Comparison of ENCODE assay signal across 9 cellular contexts in genomic region chr4:1981251-1982055, GRCh38. TPM values are rescaled to one million over a fixed set of nuclear protein-coding genes. Genes with fewer than 3 reads are reported as not detected.
DNase-seq lines count a peak whose midpoint lies in the region; ATAC-seq and TF ChIP-seq lines count a peak whose summit lies in the region.
"Had no signal": no experiment of that assay in that cellular context is flagged by ENCODE, and none has a peak within 500 bp of the region (broad histone marks: within the 10 kb centered on the region; RNA-seq: fewer than 3 reads in every experiment).

No MANE protein-coding gene starts in this region.

- peak; percentile 31 for DNase-seq in CD14-positive monocyte (ENCODE audit: low spot score)
- peak; percentile 38 for DNase-seq in ELR (ENCODE audit: low read depth)
- no peak for DNase-seq in activated CD8-positive, alpha-beta T cell treated with anti-CD3 and anti-CD28 coated beads, Interleukin-2, amount 10 ng/mL, durations not matched to agents 7 days and 5 days
- DNase-seq in left lung = peak in 1 of 2 donors; percentile 30
- no peak for DNase-seq in DMS79 (lab: John Stamatoyannopoulos, UW)
- DNase-seq in NCI-H524 (lab: John Stamatoyannopoulos, UW) = no peak
- DNase-seq: NCI-H1092 had no signal

- H3K36me3 ChIP-seq in left lung = peaks cover 0 to 100% of the 10 kb centered on the region in 2 donors

- peaks cover 0 to 3% (median 0%) of the 10 kb centered on the region in 7 donors for H3K9me3 Mint-ChIP-seq in CD14-positive monocyte
- H3K9me3 Mint-ChIP-seq in activated CD8-positive, alpha-beta T cell treated with anti-CD3 and anti-CD28 coated beads, Interleukin-2, amount 10 ng/mL, durations not matched to agents 7 days and 5 days (ENCODE audit: insufficient read depth) = no peaks in the 10 kb centered on the region

- no peaks in the 10 kb centered on the region for H3K27me3 ChIP-seq in left lung

- POLR2A ChIA-PET in activated CD8-positive, alpha-beta T cell treated with anti-CD3 and anti-CD28 coated beads, Interleukin-2, amount 10 ng/mL, durations not matched to agents 7 days and 5 days (lab: Charles Lee) = no interaction called here

- H3K4me3 ChIP-seq in left lung = no peak overlapping the region

- peaks cover 81 to 98% of the 10 kb centered on the region in 2 donors for H3K36me3 Mint-ChIP-seq in CD14-positive monocyte
- H3K36me3 Mint-ChIP-seq in activated CD8-positive, alpha-beta T cell treated with anti-CD3 and anti-CD28 coated beads, Interleukin-2, amount 10 ng/mL, durations not matched to agents 7 days and 5 days (ENCODE audit: low read depth) = peaks cover 50% of the 10 kb centered on the region

- TF ChIP-seq CTCF in CD14-positive monocyte (IDR thresholded peaks at IDR 0.05) (no peak), left lung (IDR thresholded peaks at IDR 0.05) (no peak)

- H3K27me3 Mint-ChIP-seq in CD14-positive monocyte (ENCODE audit: low read depth in 3 of 3) = no peaks in the 10 kb centered on the region
- no peaks in the 10 kb centered on the region for H3K27me3 Mint-ChIP-seq in activated CD8-positive, alpha-beta T cell treated with anti-CD3 and anti-CD28 coated beads, Interleukin-2, amount 10 ng/mL, durations not matched to agents 7 days and 5 days (ENCODE audit: low read depth)

- H3K4me1 Mint-ChIP-seq in CD14-positive monocyte = no peaks in the 10 kb centered on the region
- H3K4me1 Mint-ChIP-seq in activated CD8-positive, alpha-beta T cell treated with anti-CD3 and anti-CD28 coated beads, Interleukin-2, amount 10 ng/mL, durations not matched to agents 7 days and 5 days (ENCODE audit: low read depth) = no peaks in the 10 kb centered on the region

- H3K27ac ChIP-seq in left lung = no peak overlapping the region
- H3K27ac ChIP-seq: VCaP had no signal

- CTCF ChIA-PET in activated CD8-positive, alpha-beta T cell treated with anti-CD3 and anti-CD28 coated beads, Interleukin-2, amount 10 ng/mL, durations not matched to agents 7 days and 5 days (lab: Charles Lee) = no interaction called here

- intact Hi-C loops in CD14-positive monocyte (cut with micrococcal nuclease) = no loop called here
- intact Hi-C loops in left lung (cut with DNase I) = no loop called here

- no peaks in the 10 kb centered on the region for H3K4me1 ChIP-seq in left lung

- H3K9me3 ChIP-seq in left lung = no peaks in the 10 kb centered on the region

- no peak overlapping the region for H3K4me3 Mint-ChIP-seq in CD14-positive monocyte
- no peak overlapping the region for H3K4me3 Mint-ChIP-seq in activated CD8-positive, alpha-beta T cell treated with anti-CD3 and anti-CD28 coated beads, Interleukin-2, amount 10 ng/mL, durations not matched to agents 7 days and 5 days

- peak overlapping the region in 4 of 7 donors; percentile 13 to 62 (median 39) for H3K27ac Mint-ChIP-seq in CD14-positive monocyte
- H3K27ac Mint-ChIP-seq in activated CD8-positive, alpha-beta T cell treated with anti-CD3 and anti-CD28 coated beads, Interleukin-2, amount 10 ng/mL, durations not matched to agents 7 days and 5 days = peak overlapping the region; percentile 34

- no peak for ATAC-seq in activated CD8-positive, alpha-beta T cell treated with anti-CD3 and anti-CD28 coated beads, Interleukin-2, amount 10 ng/mL, durations not matched to agents 7 days and 5 days
- peak; percentile 17 for ATAC-seq in left lung
- ATAC-seq in GM21786 (IDR thresholded peaks at IDR 0.05; ENCODE audit: unreplicated experiment) = no peak

RNA-seq across cellular contexts. Expression of gene NELFA, which starts 27.3 kb away (rescaled TPM):
- polyA plus RNA-seq in CD14-positive monocyte = 10 to 100 TPM; 10.0 to 10.5 TPM
- total RNA-seq in activated CD8-positive, alpha-beta T cell treated with anti-CD3 and anti-CD28 coated beads, Interleukin-2, amount 10 ng/mL, durations not matched to agents 7 days and 5 days = 10 to 100 TPM; 32.2 to 35.6 TPM
- total RNA-seq in left lung = 10 to 100 TPM; 22.5 to 22.9 TPM

Comparison
In these comparisons a context has a peak if more than half of its experiments do, and no peak if none do; other contexts are left out.
1. DNase-seq: peak in CD14-positive monocyte (single experiment) and ELR (single experiment); none in activated CD8-positive, alpha-beta T cell treated with anti-CD3 and anti-CD28 coated beads, Interleukin-2, amount 10 ng/mL, durations not matched to agents 7 days and 5 days (single experiment), DMS79 (single experiment) and NCI-H524 (0 of 2).